ENCODE assay signal across 23 cellular contexts in the genomic region with DNA sequence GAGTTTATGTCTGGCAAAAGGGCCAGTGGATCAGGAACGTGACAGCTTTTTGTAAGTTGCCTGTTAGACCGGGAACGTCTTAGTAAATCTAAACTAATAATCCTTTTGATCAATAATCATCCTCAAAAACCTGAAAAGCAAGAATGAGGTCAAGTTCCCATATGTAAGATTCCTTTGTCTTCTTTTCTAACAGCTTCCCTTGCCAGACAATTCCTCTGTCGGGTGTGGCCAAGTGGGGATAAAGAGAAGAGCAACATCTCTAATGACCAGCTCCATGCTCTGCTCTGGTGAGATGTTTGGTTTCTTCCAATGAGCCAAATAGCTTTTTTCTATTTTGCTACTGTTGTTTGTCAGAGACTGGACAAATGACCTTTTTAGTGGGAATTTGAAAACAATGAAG. TPM values are rescaled to one million over a fixed set of nuclear protein-coding genes. Genes with fewer than 3 reads are reported as not detected.
"Had no signal": no experiment of that assay in that cellular context is flagged by ENCODE, and none has a peak within 500 bp of the region (broad histone marks: within the 10 kb centered on the region; RNA-seq: fewer than 3 reads in every experiment).

No MANE protein-coding gene starts in this region.

- H3K9me3 Mint-ChIP-seq: activated CD4-positive, alpha-beta T cell treated with anti-CD3 and anti-CD28 coated beads, Interleukin-2, amount 10 ng/mL, durations not matched to agents 7 days and 5 days; activated naive CD4-positive, alpha-beta T cell treated with anti-CD3 and anti-CD28 coated beads, Interleukin-2, amount 10 ng/mL, durations not matched to agents 7 days and 5 days; activated naive CD8-positive, alpha-beta T cell treated with anti-CD3 and anti-CD28 coated beads, Interleukin-2, amount 50 U/mL, for 24 hours; activated T-cell treated with anti-CD3 and anti-CD28 coated beads, Interleukin-2, amount 50 U/mL, for 24 hours; activated T-helper 2 cell treated with anti-CD3 and anti-CD28 coated beads, Interferon-gamma antibody, Interleukin-2, Interleukin-4, amounts not matched to agents 10 μg/mL and 5 μg/mL and 100 μg/mL, durations not matched to agents 14 hours and 24 hours and 36 hours; naive thymus-derived CD4-positive, alpha-beta T cell; stimulated activated effector memory CD8-positive, alpha-beta T cell treated with anti-CD3 and anti-CD28 coated beads, Interleukin-12 subunit alpha, Interleukin-12 subunit beta, amount 100 ng/mL, for 72 hours; T-helper 1 cell treated with Interleukin-12 subunit alpha and Interleukin-12 subunit beta and Interleukin-4 antibody, amounts not matched to agents 30 μg/mL and 1 μg/mL, for 36 hours had no signal

- H3K27me3 ChIP-seq: breast epithelium, left lung, right lobe of liver, stomach had no signal

- H3K27ac ChIP-seq: coronary artery, left lung, right lobe of liver, stomach had no signal

- H3K4me1 ChIP-seq: breast epithelium, left lung, right lobe of liver, stomach had no signal

- H3K36me3 ChIP-seq: breast epithelium, right lobe of liver had no signal

- H3K4me1 Mint-ChIP-seq: activated CD4-positive, alpha-beta T cell treated with anti-CD3 and anti-CD28 coated beads, Interleukin-2, amount 10 ng/mL, durations not matched to agents 7 days and 5 days; activated naive CD4-positive, alpha-beta T cell treated with anti-CD3 and anti-CD28 coated beads, Interleukin-2, amount 10 ng/mL, durations not matched to agents 7 days and 5 days; activated naive CD8-positive, alpha-beta T cell treated with anti-CD3 and anti-CD28 coated beads, Interleukin-2, amount 50 U/mL, for 24 hours; stimulated activated effector memory CD8-positive, alpha-beta T cell treated with anti-CD3 and anti-CD28 coated beads, Interleukin-12 subunit alpha, Interleukin-12 subunit beta, amount 100 ng/mL, for 72 hours had no signal

- H3K27me3 Mint-ChIP-seq: activated CD4-positive, alpha-beta T cell treated with anti-CD3 and anti-CD28 coated beads, Interleukin-2, amount 10 ng/mL, durations not matched to agents 7 days and 5 days; activated naive CD4-positive, alpha-beta T cell treated with anti-CD3 and anti-CD28 coated beads, Interleukin-2, amount 10 ng/mL, durations not matched to agents 7 days and 5 days; activated naive CD8-positive, alpha-beta T cell treated with anti-CD3 and anti-CD28 coated beads, Interleukin-2, amount 50 U/mL, for 24 hours; activated T-cell treated with anti-CD3 and anti-CD28 coated beads, Interleukin-2, amount 50 U/mL, for 24 hours; naive thymus-derived CD4-positive, alpha-beta T cell had no signal

- H3K9me3 ChIP-seq: breast epithelium, left lung, right lobe of liver, stomach had no signal

- ATAC-seq: activated CD4-positive, CD25-positive, alpha-beta regulatory T cell treated with anti-CD3 and anti-CD28 coated beads, Interleukin-2, amount 50 U/mL, for 24 hours; activated CD8-positive, alpha-beta T cell treated with anti-CD3 and anti-CD28 coated beads, Interleukin-2, amount 10 ng/mL, durations not matched to agents 7 days and 5 days; activated naive CD8-positive, alpha-beta T cell treated with anti-CD3 and anti-CD28 coated beads, Interleukin-2, amount 50 U/mL, for 24 hours; left lung; naive thymus-derived CD4-positive, alpha-beta T cell; right lobe of liver; stimulated activated effector memory CD8-positive, alpha-beta T cell treated with anti-CD3 and anti-CD28 coated beads, Interleukin-12 subunit alpha, Interleukin-12 subunit beta, amount 100 ng/mL, for 72 hours had no signal

- H3K4me3 Mint-ChIP-seq: activated CD4-positive, alpha-beta T cell treated with anti-CD3 and anti-CD28 coated beads, Interleukin-2, amount 10 ng/mL, durations not matched to agents 7 days and 5 days; activated CD8-positive, alpha-beta T cell treated with anti-CD3 and anti-CD28 coated beads, Interleukin-2, amount 10 ng/mL, durations not matched to agents 7 days and 5 days; activated naive CD4-positive, alpha-beta T cell treated with anti-CD3 and anti-CD28 coated beads, Interleukin-2, amount 10 ng/mL, durations not matched to agents 7 days and 5 days; activated naive CD8-positive, alpha-beta T cell treated with anti-CD3 and anti-CD28 coated beads, Interleukin-2, amount 50 U/mL, for 24 hours; activated T-cell treated with anti-CD3 and anti-CD28 coated beads, Interleukin-2, amount 50 U/mL, for 24 hours; naive thymus-derived CD4-positive, alpha-beta T cell; stimulated activated effector memory CD8-positive, alpha-beta T cell treated with anti-CD3 and anti-CD28 coated beads, Interleukin-12 subunit alpha, Interleukin-12 subunit beta, amount 100 ng/mL, for 72 hours; T-helper 1 cell treated with Interleukin-12 subunit alpha and Interleukin-12 subunit beta and Interleukin-4 antibody, amounts not matched to agents 30 μg/mL and 1 μg/mL, for 36 hours had no signal

- DNase-seq: activated CD4-positive, alpha-beta T cell treated with anti-CD3 and anti-CD28 coated beads, Interleukin-2, amount 10 ng/mL, durations not matched to agents 7 days and 5 days; activated CD8-positive, alpha-beta T cell treated with anti-CD3 and anti-CD28 coated beads, Interleukin-2, amount 10 ng/mL, durations not matched to agents 7 days and 5 days; activated naive CD4-positive, alpha-beta T cell treated with anti-CD3 and anti-CD28 coated beads, Interleukin-2, amount 10 ng/mL, durations not matched to agents 7 days and 5 days; activated naive CD8-positive, alpha-beta T cell treated with anti-CD3 and anti-CD28 coated beads, Interleukin-2, amount 50 U/mL, for 24 hours; activated T-cell treated with anti-CD3 and anti-CD28 coated beads, Interleukin-2, amount 50 U/mL, for 24 hours; aorta; foreskin melanocyte; kidney; left lung; mammary epithelial cell; naive thymus-derived CD4-positive, alpha-beta T cell; right lobe of liver; stimulated activated CD4-positive, alpha-beta T cell treated with anti-CD3 and anti-CD28 coated beads, Interleukin-4, amount 100 ng/mL, for 24 hours; stomach had no signal

- H3K4me3 ChIP-seq: breast epithelium, coronary artery, left lung, right lobe of liver, stomach had no signal

- H3K27ac Mint-ChIP-seq: activated CD4-positive, alpha-beta T cell treated with anti-CD3 and anti-CD28 coated beads, Interleukin-2, amount 10 ng/mL, durations not matched to agents 7 days and 5 days; activated CD8-positive, alpha-beta T cell treated with anti-CD3 and anti-CD28 coated beads, Interleukin-2, amount 10 ng/mL, durations not matched to agents 7 days and 5 days; activated naive CD4-positive, alpha-beta T cell treated with anti-CD3 and anti-CD28 coated beads, Interleukin-2, amount 10 ng/mL, durations not matched to agents 7 days and 5 days; activated naive CD8-positive, alpha-beta T cell treated with anti-CD3 and anti-CD28 coated beads, Interleukin-2, amount 50 U/mL, for 24 hours; activated T-cell treated with anti-CD3 and anti-CD28 coated beads, Interleukin-2, amount 50 U/mL, for 24 hours; activated T-helper 2 cell treated with anti-CD3 and anti-CD28 coated beads, Interferon-gamma antibody, Interleukin-2, Interleukin-4, amounts not matched to agents 10 μg/mL and 5 μg/mL and 100 μg/mL, durations not matched to agents 14 hours and 24 hours and 36 hours; stimulated activated effector memory CD8-positive, alpha-beta T cell treated with anti-CD3 and anti-CD28 coated beads, Interleukin-12 subunit alpha, Interleukin-12 subunit beta, amount 100 ng/mL, for 72 hours; T-helper 1 cell treated with Interleukin-12 subunit alpha and Interleukin-12 subunit beta and Interleukin-4 antibody, amounts not matched to agents 30 μg/mL and 1 μg/mL, for 36 hours had no signal

RNA-seq across cellular contexts. Expression of a gene that starts 19.8 kb away (rescaled TPM):
- total RNA-seq: activated CD4-positive, alpha-beta T cell treated with anti-CD3 and anti-CD28 coated beads, Interleukin-2, amount 10 ng/mL, durations not matched to agents 7 days and 5 days; activated CD8-positive, alpha-beta T cell treated with anti-CD3 and anti-CD28 coated beads, Interleukin-2, amount 10 ng/mL, durations not matched to agents 7 days and 5 days; activated T-helper 2 cell treated with anti-CD3 and anti-CD28 coated beads, Interferon-gamma antibody, Interleukin-2, Interleukin-4, amounts not matched to agents 10 μg/mL and 5 μg/mL and 100 μg/mL, durations not matched to agents 14 hours and 24 hours and 36 hours; aorta; breast epithelium; kidney; left lung; mammary epithelial cell; naive thymus-derived CD4-positive, alpha-beta T cell; osteocyte; pulmonary artery endothelial cell; right lobe of liver; stomach; temporal lobe had no signal
